In genomic region chr14:85416771-85417170, GRCh38 we compare ENCODE assay signal across 15 cellular contexts.
DNase-seq lines count a peak whose midpoint lies in the region; ATAC-seq, FAIRE-seq and TF ChIP-seq lines count a peak whose summit lies in the region.
"Had no signal": no experiment of that assay in that cellular context is flagged by ENCODE, and none has a peak within 500 bp of the region (broad histone marks: within the 10 kb centered on the region; RNA-seq: fewer than 3 reads in every experiment).

No MANE protein-coding gene starts in this region.

- WGBS in tibial nerve, 2 donors = 33 to 36% methylated on average over 2 of the region's 2 CpGs

- CTCF ChIA-PET in A673 (lab: Charles Lee) = no interaction called here

- no peaks in the 10 kb centered on the region for H3K9me3 ChIP-seq in A673 (ENCODE audit: low read depth, low read length, poor library complexity, severe bottlenecking)
- H3K9me3 ChIP-seq in tibial nerve = no peaks in the 10 kb centered on the region

- POLR2A ChIA-PET in A673 (lab: Charles Lee; ENCODE audit: low non-redundant PET) = no interaction called here

- H3K27ac ChIP-seq in A673 (ENCODE audit: low read depth, low read length, poor library complexity, severe bottlenecking) (peak overlapping the region; percentile 47), tibial nerve (peak overlapping the region in 2 of 4 donors; percentile 50 to 66)

- H3K4me3 ChIP-seq in A673 (ENCODE audit: low read depth, low read length, poor library complexity, severe bottlenecking) (no peak overlapping the region), tibial nerve (no peak overlapping the region)

- no TSS peak for BruUV-seq in A673 (replicated peaks; lab: Mats Ljungman, UMichigan)

- H3K27me3 ChIP-seq in A673 (replicated peaks; ENCODE audit: insufficient read depth, low read depth, low read length, poor library complexity) = no peaks in the 10 kb centered on the region
- no peaks in the 10 kb centered on the region for H3K27me3 ChIP-seq in tibial nerve

- DNase-seq in A673 (ENCODE audit: low spot score) (peak; percentile 62), HS-27A (ENCODE audit: low read depth) (peak; percentile 75), SW 1271 (lab: John Stamatoyannopoulos, UW) (peak; percentile 26 to 56), glomerular visceral epithelial cell (ENCODE audit: extremely low spot score) (peak; percentile 65), D721Med (ENCODE audit: insufficient read length, low spot score) (no peak), tibial nerve (ENCODE audit: low spot score in 2 of 2) (no peak)
- DNase-seq in activated naive CD4-positive, alpha-beta T cell treated with anti-CD3 and anti-CD28 coated beads, Interleukin-2, amount 50 U/mL, for 16 hours = no peak
- DNase-seq: activated CD8-positive, alpha-beta memory T cell treated with anti-CD3 and anti-CD28 coated beads, Interleukin-2, amount 50 U/mL, for 48 hours; CD4-positive, CD25-positive, alpha-beta regulatory T cell; immature natural killer cell; NCI-H146; retina; stimulated activated naive CD4-positive, alpha-beta T cell treated with Interleukin-2 at 50 U/mL for 16 hours had no signal

- intact Hi-C loops in A673 (cut with micrococcal nuclease; ENCODE audit: unreplicated experiment) = no loop called here

- peak in 1 of 2 donors; percentile 24 for TF ChIP-seq EP300 in tibial nerve (IDR thresholded peaks at IDR 0.05)

- H3K36me3 ChIP-seq in A673 (ENCODE audit: insufficient read depth, low read length, poor library complexity, severe bottlenecking) = no peaks in the 10 kb centered on the region
- no peaks in the 10 kb centered on the region for H3K36me3 ChIP-seq in tibial nerve

- ATAC-seq in HG02610 (IDR thresholded peaks at IDR 0.05; ENCODE audit: unreplicated experiment) = no peak

- no peak for TF ChIP-seq POLR2A in tibial nerve (IDR thresholded peaks at IDR 0.05)

- FAIRE-seq in D721Med (lab: Jason Lieb, UNC) = no peak
- FAIRE-seq: colon had no signal

- H3K4me1 ChIP-seq in A673 (ENCODE audit: insufficient read depth, low read length, poor library complexity, severe bottlenecking) (peaks cover 12% of the 10 kb centered on the region), tibial nerve (peaks cover 0 to 22% (median 0%) of the 10 kb centered on the region in 4 donors)

- TF ChIP-seq CTCF in A673 (conservative IDR thresholded peaks at IDR 0.05; ENCODE audit: low read depth, low read length) (no peak), D721Med (IDR thresholded peaks at IDR 0.05; ENCODE audit: insufficient read depth, missing control alignments) (no peak), tibial nerve (IDR thresholded peaks at IDR 0.05) (no peak)

Comparison
In these comparisons a context has a peak if more than half of its experiments do, and no peak if none do; other contexts are left out.
1. DNase-seq: peak in A673 (single experiment), HS-27A (single experiment), SW 1271 (2 of 2) and glomerular visceral epithelial cell (single experiment); none in activated naive CD4-positive, alpha-beta T cell treated with anti-CD3 and anti-CD28 coated beads, Interleukin-2, amount 50 U/mL, for 16 hours (single experiment), D721Med (single experiment) and tibial nerve (0 of 2).